Comparison of ENCODE assay signal across 8 cellular contexts in the genomic region with DNA sequence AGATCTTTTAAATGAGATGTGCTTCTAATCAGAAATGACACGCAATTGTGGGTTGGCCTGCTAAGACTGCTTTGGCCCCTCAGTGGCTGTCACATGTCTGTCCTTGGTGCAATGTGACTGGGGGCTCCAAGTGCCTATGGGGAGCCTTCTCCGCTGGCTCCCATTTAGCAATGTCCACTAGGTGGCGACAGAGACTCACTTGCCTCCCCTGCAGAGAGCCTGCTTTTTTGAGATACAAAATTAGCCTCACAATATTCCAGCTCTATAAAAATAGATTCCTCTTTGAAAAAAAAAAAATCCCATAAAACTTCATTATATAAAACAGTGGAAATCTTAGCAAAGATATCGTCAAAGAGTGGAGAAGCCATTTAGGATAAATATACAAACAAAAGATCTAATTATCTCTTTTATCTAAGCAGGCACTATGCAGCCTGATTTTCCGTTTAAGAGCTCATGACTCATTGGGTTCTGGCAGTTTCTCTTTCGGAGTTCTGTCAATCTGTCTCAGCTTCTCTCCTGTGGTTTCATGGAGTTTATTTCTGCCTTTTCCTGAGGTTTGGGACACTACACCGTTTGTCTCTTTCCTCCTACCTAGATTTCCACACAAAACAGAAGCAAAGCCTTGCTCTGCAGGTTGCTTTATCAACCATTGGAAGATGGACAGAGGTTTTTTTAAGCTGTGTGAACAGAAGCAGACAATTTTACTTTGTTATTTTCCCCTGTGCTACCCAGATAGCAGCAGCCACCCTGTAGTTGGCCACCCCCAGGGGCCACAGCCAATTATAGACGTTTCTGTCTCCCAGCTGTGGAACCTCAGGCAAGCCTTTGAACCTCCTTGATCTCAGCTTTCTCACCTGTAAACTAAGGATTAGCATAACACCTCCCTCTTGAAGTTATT.
DNase-seq lines count a peak whose midpoint lies in the region; ATAC-seq and TF ChIP-seq lines count a peak whose summit lies in the region.

No MANE protein-coding gene starts in this region.

- H3K27ac ChIP-seq in OCI-LY1 (ENCODE audit: low read depth, low read length, poor library complexity, severe bottlenecking) = no peak overlapping the region

- no peaks in the 10 kb centered on the region for H3K79me2 ChIP-seq in OCI-LY1 (ENCODE audit: insufficient read depth, low read length)

- DNase-seq in ACHN = peak; percentile 55
- DNase-seq in HS-5 (ENCODE audit: low read depth) = peak; percentile 58
- peak; percentile 72 to 74 for DNase-seq in activated T-cell treated with anti-CD3 and anti-CD28 coated beads, Interleukin-2, amount 50 U/mL, for 48 hours
- peak; percentile 85 for DNase-seq in fibroblast of mammary gland (ENCODE audit: low read depth)
- DNase-seq in stimulated activated naive CD4-positive, alpha-beta T cell treated with Interleukin-2 at 50 U/mL for 16 hours (lab: John Stamatoyannopoulos, UW) = peak; percentile 42

- peak; percentile 95 for TF ChIP-seq CTCF in OCI-LY1 (IDR thresholded peaks at IDR 0.05; ENCODE audit: low read length)
- peak; percentile 96 for TF ChIP-seq CTCF in fibroblast of mammary gland (conservative IDR thresholded peaks at IDR 0.05; ENCODE audit: control insufficient read depth, insufficient read depth, low read depth, low read length)
- TF ChIP-seq CTCF in nephron (IDR thresholded peaks at IDR 0.05; ENCODE audit: unreplicated experiment in 3 of 3) = peak; percentile 93 to 99 (median 95)

- no peaks in the 10 kb centered on the region for H3K9me3 Mint-ChIP-seq in nephron

- no peaks in the 10 kb centered on the region for H3K36me3 ChIP-seq in OCI-LY1 (ENCODE audit: insufficient read depth, low read length)

- H3K36me3 Mint-ChIP-seq in nephron (ENCODE audit: low read depth) = no peaks in the 10 kb centered on the region

- H3K27me3 Mint-ChIP-seq in nephron (ENCODE audit: low read depth) = peaks cover 13% of the 10 kb centered on the region

- peaks cover 24% of the 10 kb centered on the region for H3K4me1 Mint-ChIP-seq in nephron

- H4K20me1 ChIP-seq in OCI-LY1 (ENCODE audit: insufficient read depth, low read length) = no peaks in the 10 kb centered on the region

- peak overlapping the region in 2 of 3 experiments; percentile 19 to 47 for H3K27ac Mint-ChIP-seq in nephron

- no peak overlapping the region for H3K9ac ChIP-seq in OCI-LY1 (ENCODE audit: low read length)

- no peak overlapping the region for H3K4me3 Mint-ChIP-seq in nephron

- H3K4me2 ChIP-seq in OCI-LY1 (ENCODE audit: low read length) = no peak overlapping the region

- no peaks in the 10 kb centered on the region for H3K4me1 ChIP-seq in OCI-LY1 (ENCODE audit: insufficient read depth, low read length, severe bottlenecking)

- no peak overlapping the region for H2AFZ ChIP-seq in OCI-LY1 (ENCODE audit: low read length)

- in situ Hi-C loops in ACHN (cut with HindIII; ENCODE audit: low pct_ligation_motif_present, low pct_unique_long_range_greater_than_20kb, low sequenced_read_pairs) = no loop called here

- no peak overlapping the region for H3K4me3 ChIP-seq in OCI-LY1 (ENCODE audit: low read depth, low read length, poor library complexity, severe bottlenecking)
- no peak overlapping the region for H3K4me3 ChIP-seq in fibroblast of mammary gland (ENCODE audit: control insufficient read depth, low read depth, low read length)

- no peaks in the 10 kb centered on the region for H3F3A ChIP-seq in OCI-LY1 (ENCODE audit: insufficient read depth, low read length)

- ATAC-seq in GM18517 (IDR thresholded peaks at IDR 0.05; ENCODE audit: unreplicated experiment) = peak; percentile 66

- no peaks in the 10 kb centered on the region for H3K9me2 ChIP-seq in OCI-LY1 (ENCODE audit: low read depth, low read length)

- no peaks in the 10 kb centered on the region for H3K9me3 ChIP-seq in OCI-LY1 (ENCODE audit: low read length)

- no peaks in the 10 kb centered on the region for H3K27me3 ChIP-seq in OCI-LY1 (ENCODE audit: insufficient read depth, low read length)
